ENCODE assay signal across 13 cellular contexts in genomic region chr6:136703331-136703846, GRCh38.
"Had no signal": no experiment of that assay in that cellular context is flagged by ENCODE, and none has a peak within 500 bp of the region (broad histone marks: within the 10 kb centered on the region; RNA-seq: fewer than 3 reads in every experiment).

No MANE protein-coding gene starts in this region.

- H3K9me3 ChIP-seq: gastroesophageal sphincter had no signal

- H3K4me1 ChIP-seq: gastroesophageal sphincter, parathyroid adenoma had no signal

- H3K79me2 ChIP-seq: parathyroid adenoma had no signal

- H3K4me3 ChIP-seq: gastroesophageal sphincter had no signal

- H3K27ac ChIP-seq: gastroesophageal sphincter, parathyroid adenoma had no signal

- H3K27me3 Mint-ChIP-seq: activated CD8-positive, alpha-beta memory T cell treated with anti-CD3 and anti-CD28 coated beads, Interleukin-2, amount 10 ng/mL, durations not matched to agents 7 days and 5 days; activated naive CD8-positive, alpha-beta T cell treated with anti-CD3 and anti-CD28 coated beads for 36 hours; activated T-cell treated with anti-CD3 and anti-CD28 coated beads, Interleukin-2, amount 50 U/mL, for 24 hours; stimulated activated naive CD8-positive, alpha-beta T cell treated with anti-CD3 and anti-CD28 coated beads, Interleukin-15, amount 100 ng/mL, for 72 hours had no signal

- DNase-seq: activated CD4-positive, alpha-beta T cell treated with anti-CD3 and anti-CD28 coated beads, Interleukin-2, amount 50 U/mL, for 4 hours; activated CD8-positive, alpha-beta memory T cell treated with anti-CD3 and anti-CD28 coated beads, Interleukin-2, amount 10 ng/mL, durations not matched to agents 7 days and 5 days; activated gamma-delta T cell; activated naive CD8-positive, alpha-beta T cell treated with anti-CD3 and anti-CD28 coated beads for 36 hours; activated T-cell treated with anti-CD3 and anti-CD28 coated beads, Interleukin-2, amount 50 U/mL, for 24 hours; anterior cingulate cortex; stimulated activated CD4-positive, alpha-beta T cell treated with anti-CD3 and anti-CD28 coated beads, Interleukin-4, amount 100 ng/mL, for 1 hour; stimulated activated naive CD8-positive, alpha-beta T cell treated with anti-CD3 and anti-CD28 coated beads, Interleukin-15, amount 100 ng/mL, for 72 hours had no signal

- FAIRE-seq: colon had no signal

- H3K4me3 Mint-ChIP-seq: activated CD8-positive, alpha-beta memory T cell treated with anti-CD3 and anti-CD28 coated beads, Interleukin-2, amount 10 ng/mL, durations not matched to agents 7 days and 5 days; activated naive CD8-positive, alpha-beta T cell treated with anti-CD3 and anti-CD28 coated beads for 36 hours; activated T-cell treated with anti-CD3 and anti-CD28 coated beads, Interleukin-2, amount 50 U/mL, for 24 hours; stimulated activated naive CD8-positive, alpha-beta T cell treated with anti-CD3 and anti-CD28 coated beads, Interleukin-15, amount 100 ng/mL, for 72 hours; T-helper 2 cell treated with Interferon-gamma antibody and Interleukin-4, amounts not matched to agents 5 μg/mL and 100 μg/mL, for 36 hours had no signal

- H2AFZ ChIP-seq: parathyroid adenoma had no signal

- H3K9me3 Mint-ChIP-seq: activated naive CD8-positive, alpha-beta T cell treated with anti-CD3 and anti-CD28 coated beads for 36 hours; activated T-cell treated with anti-CD3 and anti-CD28 coated beads, Interleukin-2, amount 50 U/mL, for 24 hours; stimulated activated naive CD8-positive, alpha-beta T cell treated with anti-CD3 and anti-CD28 coated beads, Interleukin-15, amount 100 ng/mL, for 72 hours; T-helper 2 cell treated with Interferon-gamma antibody and Interleukin-4, amounts not matched to agents 5 μg/mL and 100 μg/mL, for 36 hours had no signal

- H3K27ac Mint-ChIP-seq: activated CD8-positive, alpha-beta memory T cell treated with anti-CD3 and anti-CD28 coated beads, Interleukin-2, amount 10 ng/mL, durations not matched to agents 7 days and 5 days; activated naive CD8-positive, alpha-beta T cell treated with anti-CD3 and anti-CD28 coated beads for 36 hours; activated T-cell treated with anti-CD3 and anti-CD28 coated beads, Interleukin-2, amount 50 U/mL, for 24 hours; stimulated activated naive CD8-positive, alpha-beta T cell treated with anti-CD3 and anti-CD28 coated beads, Interleukin-15, amount 100 ng/mL, for 72 hours; T-helper 2 cell treated with Interferon-gamma antibody and Interleukin-4, amounts not matched to agents 5 μg/mL and 100 μg/mL, for 36 hours had no signal

- H3K27me3 ChIP-seq: gastroesophageal sphincter had no signal

- H3K9ac ChIP-seq: parathyroid adenoma had no signal

- ATAC-seq: activated CD4-positive, CD25-positive, alpha-beta regulatory T cell treated with anti-CD3 and anti-CD28 coated beads, Interleukin-2, amount 50 U/mL, for 24 hours; activated CD8-positive, alpha-beta memory T cell treated with anti-CD3 and anti-CD28 coated beads, Interleukin-2, amount 10 ng/mL, durations not matched to agents 7 days and 5 days; gastroesophageal sphincter; stimulated activated naive CD8-positive, alpha-beta T cell treated with anti-CD3 and anti-CD28 coated beads, Interleukin-15, amount 100 ng/mL, for 72 hours had no signal
